Comparison of ENCODE assay signal across 1 cellular context in genomic region chr12:31590730-31591307, GRCh38.
TF ChIP-seq lines count a peak whose summit lies in the region.

TSS of gene DENND5B (minus strand) at chr12:31591136. CDS start at chr12:31590832, 304 bp downstream.

TF ChIP-seq in IMR-90, 13 proteins besides CTCF, POLR2A, EP300 and RAD21:
- TF ChIP-seq USF2 (IDR thresholded peaks at IDR 0.05; ENCODE audit: low read depth, low read length): peak; percentile 28; the same call in 1 of the 2 replicates
- TF ChIP-seq CEBPB (IDR thresholded peaks at IDR 0.05; ENCODE audit: low read depth, low read length): no peak
- peak; percentile 66; the same call in 1 of the 2 replicates for TF ChIP-seq MAZ (IDR thresholded peaks at IDR 0.05; ENCODE audit: borderline replicate concordance, low read depth, low read length)
